ENCODE assay signal across 31 cellular contexts in genomic region chr15:99139276-99139675, GRCh38. TPM values are rescaled to one million over a fixed set of nuclear protein-coding genes. Genes with fewer than 3 reads are reported as not detected.
DNase-seq lines count a peak whose midpoint lies in the region; ATAC-seq, FAIRE-seq and TF ChIP-seq lines count a peak whose summit lies in the region.
"Had no signal": no experiment of that assay in that cellular context is flagged by ENCODE, and none has a peak within 500 bp of the region (broad histone marks: within the 10 kb centered on the region; RNA-seq: fewer than 3 reads in every experiment).

No MANE protein-coding gene starts in this region.

- no peak for FAIRE-seq in GM19239 (lab: Jason Lieb, UNC)
- FAIRE-seq: A549, endometrium, GM12892, H1, keratinocyte, pancreas, RCC 7860 had no signal

- H3K9ac ChIP-seq in endodermal cell (ENCODE audit: extremely low read depth, low read length, poor library complexity, severe bottlenecking) = no peak overlapping the region
- H3K9ac ChIP-seq in muscle layer of colon (ENCODE audit: low read length) = no peak overlapping the region

- H3K4me3 ChIP-seq in heart right ventricle (no peak overlapping the region), endodermal cell (ENCODE audit: low read length) (no peak overlapping the region), muscle layer of colon (ENCODE audit: low read depth in 1 of 2, low read length in 2 of 2) (no peak overlapping the region), tibial artery (no peak overlapping the region)
- H3K4me3 ChIP-seq: A549, cardiac muscle cell, lower lobe of right lung, pancreas, SJCRH30 had no signal

- H3K36me3 Mint-ChIP-seq in endodermal cell (ENCODE audit: low read depth) = peaks cover 40% of the 10 kb centered on the region

- DNase-seq in heart right ventricle (no peak), Right ventricle myocardium inferior (ENCODE audit: missing footprints) (no peak), endodermal cell (peak; percentile 53), tibial artery (no peak), GM19239 (ENCODE audit: insufficient read length, low spot score) (no peak)
- DNase-seq in activated CD4-positive, CD25-positive, alpha-beta regulatory T cell treated with anti-CD3 and anti-CD28 coated beads, Interleukin-2, amount 50 U/mL, for 72 hours = no peak
- DNase-seq: activated CD8-positive, alpha-beta memory T cell treated with anti-CD3 and anti-CD28 coated beads, Interleukin-2, amount 50 U/mL, for 4 hours; activated naive CD4-positive, alpha-beta T cell treated with anti-CD3 and anti-CD28 coated beads, Interleukin-2, amount 50 U/mL, for 16 hours; AML-193; anterior cingulate cortex; CD8-positive, alpha-beta memory T cell; dermis blood vessel endothelial cell; lower lobe of right lung; NCI-H1105 treated with DMSO at 0.1 percent for 48 hours; NCI-H2081 treated with DMSO at 0.1 percent for 48 hours; NCI-H226; nephron progenitor cell; pancreas; SJCRH30; stimulated activated CD4-positive, alpha-beta T cell treated with anti-CD3 and anti-CD28 coated beads, Interleukin-15, amount 100 ng/mL, for 24 hours; stimulated activated naive CD4-positive, alpha-beta T cell; T1000 had no signal

- no peaks in the 10 kb centered on the region for H3K9me3 Mint-ChIP-seq in endodermal cell
- H3K9me3 Mint-ChIP-seq: CD8-positive, alpha-beta memory T cell; nephron progenitor cell had no signal

- intact Hi-C loops in heart right ventricle (cut with DNase I) = no loop called here
- intact Hi-C loops in Right ventricle myocardium inferior (cut with DNase I) = loop anchor here (5.0 kb wide), 1 partner anchor 33 kb away; no protein-coding TSS in a partner anchor
- intact Hi-C loops in tibial artery (cut with DNase I; ENCODE audit: low total_unique reads) = no loop called here

- peak overlapping the region; percentile 57 for H3K27ac Mint-ChIP-seq in endodermal cell
- H3K27ac Mint-ChIP-seq: CD8-positive, alpha-beta memory T cell; nephron progenitor cell had no signal

- H3K27ac ChIP-seq in heart right ventricle = peak overlapping the region in 6 of 10 donors; percentile 3 to 55 (median 38)
- H3K27ac ChIP-seq in endodermal cell (ENCODE audit: low read depth, low read length) = no peak overlapping the region
- H3K27ac ChIP-seq in muscle layer of colon (ENCODE audit: low read depth, low read length) = peak overlapping the region; percentile 72
- H3K27ac ChIP-seq in tibial artery = peak overlapping the region; percentile 29 to 34
- H3K27ac ChIP-seq: A549, cardiac muscle cell, lower lobe of right lung, pancreas, SJCRH30 had no signal

- H3K4me3 Mint-ChIP-seq in endodermal cell = no peak overlapping the region
- H3K4me3 Mint-ChIP-seq: CD8-positive, alpha-beta memory T cell; nephron progenitor cell had no signal

- TF ChIP-seq CTCF in heart right ventricle (IDR thresholded peaks at IDR 0.05) = no peak
- TF ChIP-seq CTCF in endodermal cell (conservative IDR thresholded peaks at IDR 0.05) = no peak
- no peak for TF ChIP-seq CTCF in tibial artery (IDR thresholded peaks at IDR 0.05)

- H3K27me3 ChIP-seq in heart right ventricle (no peaks in the 10 kb centered on the region), endodermal cell (ENCODE audit: control insufficient read depth, insufficient read depth, low read length, poor library complexity, severe bottlenecking) (no peaks in the 10 kb centered on the region), muscle layer of colon (ENCODE audit: control insufficient read depth in 1 of 2, insufficient read depth in 2 of 2, low read length in 2 of 2) (no peaks in the 10 kb centered on the region), tibial artery (no peaks in the 10 kb centered on the region)
- H3K27me3 ChIP-seq: cardiac muscle cell, pancreas, SJCRH30 had no signal

- no peaks in the 10 kb centered on the region for H3K27me3 Mint-ChIP-seq in endodermal cell (ENCODE audit: insufficient read depth)

- WGBS in heart right ventricle, 2 donors = 80 to 85% methylated on average over 4 of the region's 4 CpGs
- 79 to 87% methylated on average over 4 of the region's 4 CpGs for WGBS in endodermal cell (ENCODE audit: insufficient coverage in 1 of 2, insufficient read length in 1 of 2), 2 experiments

- H3K4me1 Mint-ChIP-seq in endodermal cell = peaks cover 40% of the 10 kb centered on the region
- H3K4me1 Mint-ChIP-seq: CD8-positive, alpha-beta memory T cell had no signal

- H3K36me3 ChIP-seq in heart right ventricle (peaks cover 0 to 53% (median 0%) of the 10 kb centered on the region in 9 donors), endodermal cell (ENCODE audit: control insufficient read depth, insufficient read depth, low read length) (peaks cover 14% of the 10 kb centered on the region), muscle layer of colon (ENCODE audit: insufficient read depth, low read length) (peaks cover 26% of the 10 kb centered on the region), tibial artery (peaks cover 13 to 30% (median 27%) of the 10 kb centered on the region in 3 donors)
- H3K36me3 ChIP-seq: cardiac muscle cell, pancreas had no signal

- H3K9me3 ChIP-seq in heart right ventricle (no peaks in the 10 kb centered on the region), endodermal cell (ENCODE audit: control insufficient read depth, low read length) (no peaks in the 10 kb centered on the region), muscle layer of colon (ENCODE audit: low read length) (no peaks in the 10 kb centered on the region), tibial artery (no peaks in the 10 kb centered on the region)
- H3K9me3 ChIP-seq: A549, lower lobe of right lung, pancreas, SJCRH30 had no signal

- H3K4me1 ChIP-seq in heart right ventricle (peaks cover 0 to 51% (median 27%) of the 10 kb centered on the region in 9 donors), endodermal cell (ENCODE audit: control insufficient read depth, insufficient read depth, low read length) (peaks cover 27% of the 10 kb centered on the region), muscle layer of colon (ENCODE audit: insufficient read depth, low read length) (peaks cover 44% of the 10 kb centered on the region), tibial artery (peaks cover 5 to 54% (median 37%) of the 10 kb centered on the region in 4 donors)

- ATAC-seq in heart right ventricle (peak in 7 of 8 donors; percentile 11 to 50 (median 30)), Right ventricle myocardium inferior (no peak), GM21423 (IDR thresholded peaks at IDR 0.05; ENCODE audit: unreplicated experiment) (no peak)
- ATAC-seq: lower lobe of right lung, pancreas had no signal

RNA-seq across cellular contexts. Expression of gene SYNM, which starts 34.4 kb away (rescaled TPM):
- total RNA-seq in heart right ventricle = 100 to 1,000 TPM; 256 to 456 (median 357) TPM
- polyA plus RNA-seq in heart right ventricle = 100 to 1,000 TPM in 1 of 2 donors, 10 to 100 TPM in 1; 59.4 to 103 TPM
- total RNA-seq in Right ventricle myocardium inferior = 311 TPM
- 10 to 100 TPM in 1 of 2 donors, 1 to 10 TPM in 1; 2.3 to 12.5 TPM for total RNA-seq in endodermal cell
- polyA plus RNA-seq in endodermal cell (2013, experiment 1 of 2) = 2.0 TPM
- polyA plus RNA-seq in endodermal cell (2013, experiment 2 of 2) = 2.5 TPM

Comparison
In these comparisons a context has a peak if more than half of its experiments do, and no peak if none do; other contexts are left out.
1. ATAC-seq: peak in heart right ventricle (7 of 8); none in Right ventricle myocardium inferior (single experiment) and GM21423 (single experiment).
2. RNA of gene SYNM, which starts 34.4 kb away (total RNA-seq): 256 to 456 TPM in heart right ventricle and 311 TPM in Right ventricle myocardium inferior (single experiment); 2.3 to 12.5 TPM in endodermal cell; every median in the first group is over 10 times any median in the second.